In genomic region chr2:233409286-233409991, GRCh38 we compare ENCODE assay signal across 8 cellular contexts. TPM values are rescaled to one million over a fixed set of nuclear protein-coding genes. Genes with fewer than 3 reads are reported as not detected.
A peak's percentile ranks its signal among the peaks of the same experiment; 100 is the strongest.
DNase-seq lines count a peak whose midpoint lies in the region; ATAC-seq and TF ChIP-seq lines count a peak whose summit lies in the region.
"Had no signal": no experiment of that assay in that cellular context is flagged by ENCODE, and none has a peak within 500 bp of the region (broad histone marks: within the 10 kb centered on the region; RNA-seq: fewer than 3 reads in every experiment).

No MANE protein-coding gene starts in this region.

- no peaks in the 10 kb centered on the region for H3K27me3 ChIP-seq in stomach

- WGBS in stomach, 5 donors = 9 to 24% (median 12%) methylated on average over 6 of the region's 6 CpGs

- peaks cover 49% of the 10 kb centered on the region for H3K4me1 Mint-ChIP-seq in activated T-helper 17 cell treated with anti-CD3 and anti-CD28 coated beads, Interleukin-2, amount 50 U/mL, for 72 hours

- H3K27ac Mint-ChIP-seq in activated T-helper 17 cell treated with anti-CD3 and anti-CD28 coated beads, Interleukin-2, amount 50 U/mL, for 72 hours = peak overlapping the region; percentile 34

- TF ChIP-seq POLR2A in stomach (IDR thresholded peaks at IDR 0.05) = no peak

- H3K9me3 Mint-ChIP-seq in activated T-helper 17 cell treated with anti-CD3 and anti-CD28 coated beads, Interleukin-2, amount 50 U/mL, for 72 hours = no peaks in the 10 kb centered on the region

- peak overlapping the region; percentile 0 to 27 (median 9) for H3K4me3 ChIP-seq in stomach
- H3K4me3 ChIP-seq: smooth muscle cell had no signal

- H3K36me3 ChIP-seq in KOPT-K1 (ENCODE audit: insufficient read depth, low read length) = peaks cover 21% of the 10 kb centered on the region; the same call in 1 of the 2 replicates
- peaks cover 0 to 9% (median 2%) of the 10 kb centered on the region in 4 donors for H3K36me3 ChIP-seq in stomach

- no peak for TF ChIP-seq CTCF in stomach (IDR thresholded peaks at IDR 0.05)

- TF ChIP-seq EP300 in stomach (IDR thresholded peaks at IDR 0.05) = no peak

- H3K27ac ChIP-seq in KOPT-K1 (ENCODE audit: low read depth, low read length, poor library complexity, severe bottlenecking) (peak overlapping the region; percentile 42), stomach (peak overlapping the region; percentile 72 to 94 (median 90))

- no peaks in the 10 kb centered on the region for H3K27me3 Mint-ChIP-seq in activated T-helper 17 cell treated with anti-CD3 and anti-CD28 coated beads, Interleukin-2, amount 50 U/mL, for 72 hours

- H3K36me3 Mint-ChIP-seq in activated T-helper 17 cell treated with anti-CD3 and anti-CD28 coated beads, Interleukin-2, amount 50 U/mL, for 72 hours (ENCODE audit: low read depth) = peaks cover 1% of the 10 kb centered on the region

- DNase-seq in islet precursor cell = peak; percentile 76
- DNase-seq in stomach = peak; percentile 74
- DNase-seq in NCI-H345 treated with DMSO at 0.1 percent for 48 hours (lab: John Stamatoyannopoulos, UW; ENCODE audit: unreplicated experiment) = no peak
- DNase-seq in NCI-H2029 treated with DMSO at 0.1 percent for 48 hours (lab: John Stamatoyannopoulos, UW) = no peak

- H3K9me3 ChIP-seq in KOPT-K1 (ENCODE audit: insufficient read depth, low read length, poor library complexity, severe bottlenecking) (peaks cover 19% of the 10 kb centered on the region), stomach (peaks cover 0 to 7% (median 0%) of the 10 kb centered on the region in 4 donors)

- ATAC-seq in activated T-helper 17 cell treated with anti-CD3 and anti-CD28 coated beads, Interleukin-2, amount 50 U/mL, for 72 hours (replicated peaks) = peak; percentile 61
- no peak for ATAC-seq in HG03196 (IDR thresholded peaks at IDR 0.05; ENCODE audit: unreplicated experiment)

- peak overlapping the region; percentile 64 for H3K4me3 Mint-ChIP-seq in activated T-helper 17 cell treated with anti-CD3 and anti-CD28 coated beads, Interleukin-2, amount 50 U/mL, for 72 hours

- H3K4me1 ChIP-seq in stomach = peaks cover 38 to 56% (median 46%) of the 10 kb centered on the region in 4 donors

- intact Hi-C loops in stomach (cut with DNase I; ENCODE audit: low total_unique reads) = no loop called here

RNA-seq across cellular contexts. Expression of gene DGKD, which starts 55.1 kb away (rescaled TPM):
- total RNA-seq in activated T-helper 17 cell treated with anti-CD3 and anti-CD28 coated beads, Interleukin-2, amount 50 U/mL, for 72 hours = 10 to 100 TPM; 34.6 to 59.6 TPM
- 100 to 1,000 TPM; 191 to 471 (median 216) TPM for total RNA-seq in stomach
- polyA plus RNA-seq in stomach = 10 to 100 TPM; 21.9 to 85.4 (median 25.2) TPM

Comparison
In these comparisons a context has a peak if more than half of its experiments do, and no peak if none do; other contexts are left out.
1. DNase-seq: peak in islet precursor cell (single experiment) and stomach (single experiment); none in NCI-H345 treated with DMSO at 0.1 percent for 48 hours (single experiment) and NCI-H2029 treated with DMSO at 0.1 percent for 48 hours (single experiment).